Comparison of ENCODE assay signal across 23 cellular contexts in the genomic region with DNA sequence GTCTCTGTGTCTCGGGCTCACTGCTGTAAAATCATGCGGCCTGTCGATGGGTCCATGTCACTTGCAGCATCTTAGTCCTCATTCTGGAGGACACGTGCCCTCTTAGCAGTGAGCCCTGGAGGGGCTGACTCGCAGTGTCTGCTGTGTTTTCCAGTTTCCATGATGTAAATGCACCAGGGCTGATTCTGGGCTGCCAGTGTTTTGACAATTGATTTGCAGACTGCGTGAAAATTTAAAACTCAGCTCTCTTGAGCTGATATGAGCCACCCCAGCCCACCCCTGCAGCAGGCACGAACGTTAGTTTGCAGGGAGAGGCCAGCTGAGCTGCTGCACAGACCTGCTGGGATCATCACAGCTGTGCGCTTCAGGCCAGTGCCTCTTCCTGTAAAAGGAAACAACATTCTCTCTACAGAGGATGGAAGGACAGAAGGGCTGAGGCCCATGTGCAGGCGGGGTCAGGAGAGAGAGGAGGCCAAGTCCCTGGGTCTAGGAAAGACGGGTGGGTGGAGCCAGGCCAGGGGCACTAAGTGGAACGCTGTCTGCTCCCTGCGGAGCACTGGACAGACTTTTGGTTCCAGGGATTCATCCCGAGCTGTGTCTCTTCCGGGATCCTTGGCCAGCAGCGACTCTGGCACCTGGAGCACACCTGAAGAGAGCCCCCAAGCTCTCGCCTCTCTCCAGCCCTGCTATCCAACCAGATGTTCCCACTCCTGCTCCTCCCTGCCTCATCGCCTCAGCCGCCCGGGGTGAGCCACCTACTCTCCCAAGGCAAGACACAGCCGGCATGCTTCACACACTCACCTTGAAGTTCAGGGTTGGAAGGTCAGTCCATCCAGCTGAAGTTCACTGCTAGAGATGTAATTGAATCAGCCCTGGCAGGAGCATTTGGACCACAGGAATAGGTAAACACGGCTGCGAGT. TPM values are rescaled to one million over a fixed set of nuclear protein-coding genes. Genes with fewer than 3 reads are reported as not detected.
A peak's percentile ranks its signal among the peaks of the same experiment; 100 is the strongest.
DNase-seq lines count a peak whose midpoint lies in the region; ATAC-seq and TF ChIP-seq lines count a peak whose summit lies in the region.
"Had no signal": no experiment of that assay in that cellular context is flagged by ENCODE, and none has a peak within 500 bp of the region (broad histone marks: within the 10 kb centered on the region; RNA-seq: fewer than 3 reads in every experiment).

No MANE protein-coding gene starts in this region.

- H3K9ac ChIP-seq in NT2/D1 (ENCODE audit: insufficient read length, low read depth) (peak overlapping the region; percentile 15), trophoblast cell (ENCODE audit: low read length) (no peak overlapping the region)
- H3K9ac ChIP-seq: KMS-11, SK-N-SH had no signal

- no peak overlapping the region for H4K8ac ChIP-seq in trophoblast cell (ENCODE audit: low read depth, low read length)

- CTCF ChIA-PET in activated naive CD4-positive, alpha-beta T cell treated with anti-CD3 and anti-CD28 coated beads, Interleukin-2, amount 10 ng/mL, durations not matched to agents 7 days and 5 days (lab: Charles Lee), result interaction anchor here (1.1 kb wide), 2 partner anchors 72 to 142 kb away, joined by 3 read pairs; no protein-coding TSS in a partner anchor

- peaks cover 8% of the 10 kb centered on the region for H3K27me3 Mint-ChIP-seq in activated naive CD4-positive, alpha-beta T cell treated with anti-CD3 and anti-CD28 coated beads, Interleukin-2, amount 10 ng/mL, durations not matched to agents 7 days and 5 days
- H3K27me3 Mint-ChIP-seq in activated T-cell treated with anti-CD3 and anti-CD28 coated beads, Interleukin-2, amount 50 U/mL, for 72 hours (ENCODE audit: low read depth), result no peaks in the 10 kb centered on the region
- H3K27me3 Mint-ChIP-seq: CD8-positive, alpha-beta memory T cell had no signal

- no peak for ATAC-seq in activated T-cell treated with anti-CD3 and anti-CD28 coated beads, Interleukin-2, amount 50 U/mL, for 72 hours (replicated peaks in 1 of 2)

- no peak for TF ChIP-seq CTCF in GM20000 (IDR thresholded peaks at IDR 0.05; ENCODE audit: extremely low read depth, missing control alignments)

- H3K4me2 ChIP-seq in trophoblast cell (ENCODE audit: low read length), result no peak overlapping the region
- H3K4me2 ChIP-seq: KMS-11, SK-N-SH had no signal

- peaks cover 51% of the 10 kb centered on the region for H3K4me1 Mint-ChIP-seq in activated naive CD4-positive, alpha-beta T cell treated with anti-CD3 and anti-CD28 coated beads, Interleukin-2, amount 10 ng/mL, durations not matched to agents 7 days and 5 days
- H3K4me1 Mint-ChIP-seq in activated T-cell treated with anti-CD3 and anti-CD28 coated beads, Interleukin-2, amount 50 U/mL, for 72 hours (ENCODE audit: low read depth), result peaks cover 62% of the 10 kb centered on the region

- no peak overlapping the region for H3K4me3 Mint-ChIP-seq in activated naive CD4-positive, alpha-beta T cell treated with anti-CD3 and anti-CD28 coated beads, Interleukin-2, amount 10 ng/mL, durations not matched to agents 7 days and 5 days
- H3K4me3 Mint-ChIP-seq in activated T-cell treated with anti-CD3 and anti-CD28 coated beads, Interleukin-2, amount 50 U/mL, for 72 hours, result no peak overlapping the region
- H3K4me3 Mint-ChIP-seq: CD8-positive, alpha-beta memory T cell; neural crest cell had no signal

- H3K27me3 ChIP-seq in NT2/D1 (ENCODE audit: insufficient read depth, insufficient read length), result no peaks in the 10 kb centered on the region
- no peaks in the 10 kb centered on the region for H3K27me3 ChIP-seq in thymus (ENCODE audit: control insufficient read depth, insufficient read depth)
- H3K27me3 ChIP-seq in trophoblast cell (ENCODE audit: insufficient read depth, low read length), result no peaks in the 10 kb centered on the region
- H3K27me3 ChIP-seq: breast epithelium, suprapubic skin had no signal

- H3K27ac ChIP-seq in thymus (ENCODE audit: low read depth) (peak overlapping the region; percentile 11), trophoblast cell (ENCODE audit: low read depth, low read length) (no peak overlapping the region)
- H3K27ac ChIP-seq: breast epithelium, epithelial cell of prostate, KMS-11, suprapubic skin had no signal

- 52% methylated on average over 23 of the region's 23 CpGs for WGBS in thymus
- no CpG with 5 or more reads among the region's 23 CpGs for WGBS in trophoblast cell (ENCODE audit: extremely low coverage, insufficient coverage, insufficient read length)

- H3K4me3 ChIP-seq in NT2/D1 (ENCODE audit: insufficient read length, low read depth), result no peak overlapping the region
- H3K4me3 ChIP-seq in thymus (ENCODE audit: low read length), result no peak overlapping the region
- H3K4me3 ChIP-seq in trophoblast cell (ENCODE audit: low read depth, low read length), result no peak overlapping the region
- H3K4me3 ChIP-seq: breast epithelium, suprapubic skin had no signal

- no peak overlapping the region for H2AK5ac ChIP-seq in trophoblast cell (ENCODE audit: low read length)

- H3K79me2 ChIP-seq in trophoblast cell (ENCODE audit: control insufficient read depth, insufficient read depth, low read length, poor library complexity), result no peaks in the 10 kb centered on the region

- no peak overlapping the region for H3K27ac Mint-ChIP-seq in activated naive CD4-positive, alpha-beta T cell treated with anti-CD3 and anti-CD28 coated beads, Interleukin-2, amount 10 ng/mL, durations not matched to agents 7 days and 5 days
- H3K27ac Mint-ChIP-seq in activated T-cell treated with anti-CD3 and anti-CD28 coated beads, Interleukin-2, amount 50 U/mL, for 72 hours, result no peak overlapping the region

- H3K36me3 ChIP-seq in NT2/D1 (ENCODE audit: insufficient read depth, insufficient read length, low read length) (no peaks in the 10 kb centered on the region), thymus (ENCODE audit: control insufficient read depth, insufficient read depth) (no peaks in the 10 kb centered on the region), trophoblast cell (ENCODE audit: control insufficient read depth in 1 of 2, insufficient read depth in 2 of 2, low read length in 2 of 2) (no peaks in the 10 kb centered on the region)
- H3K36me3 ChIP-seq: breast epithelium, suprapubic skin had no signal

- H3K9me3 ChIP-seq in NT2/D1 (ENCODE audit: insufficient read depth, low read length) (peaks cover 5% of the 10 kb centered on the region; the same call in 1 of the 2 replicates), thymus (ENCODE audit: control insufficient read depth) (no peaks in the 10 kb centered on the region), trophoblast cell (ENCODE audit: insufficient read depth, low read depth, low read length) (no peaks in the 10 kb centered on the region)
- H3K9me3 ChIP-seq: breast epithelium, SK-N-SH, suprapubic skin had no signal

- H2BK120ac ChIP-seq in trophoblast cell (ENCODE audit: insufficient read depth, low read length, poor library complexity), result no peak overlapping the region

- no peak overlapping the region for H3K4ac ChIP-seq in trophoblast cell (ENCODE audit: low read depth, low read length)

- H2AFZ ChIP-seq in trophoblast cell (ENCODE audit: insufficient read depth, low read length, poor library complexity), result no peak overlapping the region

- H3K36me3 Mint-ChIP-seq in activated naive CD4-positive, alpha-beta T cell treated with anti-CD3 and anti-CD28 coated beads, Interleukin-2, amount 10 ng/mL, durations not matched to agents 7 days and 5 days, result peaks cover 1% of the 10 kb centered on the region
- H3K36me3 Mint-ChIP-seq in activated T-cell treated with anti-CD3 and anti-CD28 coated beads, Interleukin-2, amount 50 U/mL, for 72 hours (ENCODE audit: insufficient read depth in 2 of 2), result no peaks in the 10 kb centered on the region

- no peak overlapping the region for H3K23ac ChIP-seq in trophoblast cell (ENCODE audit: low read length)

- H4K12ac ChIP-seq in trophoblast cell (ENCODE audit: low read depth, low read length), result no peak overlapping the region

- H4K91ac ChIP-seq in trophoblast cell (ENCODE audit: low read depth, low read length), result no peak overlapping the region

- no peak overlapping the region for H3K14ac ChIP-seq in trophoblast cell (ENCODE audit: low read length)

- no peaks in the 10 kb centered on the region for H3K79me1 ChIP-seq in trophoblast cell (ENCODE audit: low read length)

- H2BK12ac ChIP-seq in trophoblast cell (ENCODE audit: low read length), result no peak overlapping the region

- peaks cover 13% of the 10 kb centered on the region for H3K4me1 ChIP-seq in NT2/D1 (ENCODE audit: insufficient read depth, insufficient read length)
- peaks cover 51% of the 10 kb centered on the region for H3K4me1 ChIP-seq in thymus (ENCODE audit: control insufficient read depth, insufficient read depth, low read length)
- H3K4me1 ChIP-seq in trophoblast cell (ENCODE audit: control insufficient read depth in 1 of 2, insufficient read depth in 2 of 2, low read length in 2 of 2), result peaks cover 0 to 2% of the 10 kb centered on the region in 2 experiments
- H3K4me1 ChIP-seq: breast epithelium had no signal

- peak; percentile 14 for DNase-seq in activated naive CD4-positive, alpha-beta T cell treated with anti-CD3 and anti-CD28 coated beads, Interleukin-2, amount 10 ng/mL, durations not matched to agents 7 days and 5 days
- no peak for DNase-seq in activated naive CD4-positive, alpha-beta T cell treated with Interleukin-2 at 50 U/mL for 16 hours
- no peak for DNase-seq in NT2/D1 (ENCODE audit: low read depth, low spot score)
- DNase-seq in lung microvascular endothelial cell (ENCODE audit: low read depth in 2 of 2), result peak; percentile 14 to 64
- no peak for DNase-seq in GM20000 (ENCODE audit: low spot score)
- DNase-seq in activated T-cell treated with anti-CD3 and anti-CD28 coated beads, Interleukin-2, amount 50 U/mL, for 72 hours, result no peak
- DNase-seq in trophoblast cell, result no peak
- DNase-seq: activated CD4-positive, CD25-positive, alpha-beta regulatory T cell treated with anti-CD3 and anti-CD28 coated beads, Interleukin-2, amount 50 U/mL, for 72 hours; CD8-positive, alpha-beta memory T cell; dermis blood vessel endothelial cell; foreskin fibroblast; hypothalamus; mesendoderm; NCI-H774; SK-N-SH; stimulated activated CD4-positive, alpha-beta T cell treated with anti-CD3 and anti-CD28 coated beads, Interleukin-12 subunit alpha, Interleukin-12 subunit beta, amount 100 ng/mL, for 4 hours had no signal

- H3K9me3 Mint-ChIP-seq in activated naive CD4-positive, alpha-beta T cell treated with anti-CD3 and anti-CD28 coated beads, Interleukin-2, amount 10 ng/mL, durations not matched to agents 7 days and 5 days, result no peaks in the 10 kb centered on the region
- H3K9me3 Mint-ChIP-seq in activated T-cell treated with anti-CD3 and anti-CD28 coated beads, Interleukin-2, amount 50 U/mL, for 72 hours, result no peaks in the 10 kb centered on the region
- H3K9me3 Mint-ChIP-seq: CD8-positive, alpha-beta memory T cell; neural crest cell had no signal

- no peak overlapping the region for H2BK5ac ChIP-seq in trophoblast cell (ENCODE audit: low read depth, low read length, poor library complexity)

- no peak overlapping the region for H3K18ac ChIP-seq in trophoblast cell (ENCODE audit: low read length)

RNA-seq across cellular contexts. Expression of a gene that starts 42.5 kb away (rescaled TPM):
- not detected in 2 replicates for total RNA-seq in lung microvascular endothelial cell
- polyA plus RNA-seq in thymus, result 2.4 TPM
- total RNA-seq in activated T-cell treated with anti-CD3 and anti-CD28 coated beads, Interleukin-2, amount 50 U/mL, for 72 hours, result under 1 TPM; 0.19 to 0.36 TPM
- polyA plus RNA-seq in trophoblast cell (2013), result 0.12 and 0.17 TPM in 2 replicates
- total RNA-seq: CD8-positive, alpha-beta memory T cell; dermis blood vessel endothelial cell had no signal
- polyA plus RNA-seq: CD8-positive, alpha-beta memory T cell had no signal

RNA-seq across cellular contexts. Expression of a gene that starts 49.9 kb away (rescaled TPM):
- total RNA-seq in lung microvascular endothelial cell, result not detected in 2 replicates
- polyA plus RNA-seq in thymus, result 14.9 TPM
- 10 to 100 TPM; 54.5 to 57.4 TPM for total RNA-seq in activated T-cell treated with anti-CD3 and anti-CD28 coated beads, Interleukin-2, amount 50 U/mL, for 72 hours
- 0.01 TPM in 1 of 2 replicates, not detected in the other for polyA plus RNA-seq in trophoblast cell (2013)
- total RNA-seq: dermis blood vessel endothelial cell, neural crest cell had no signal
- polyA plus RNA-seq: keratinocyte, SK-N-SH had no signal

RNA-seq across cellular contexts. Expression of a gene that starts 57.7 kb away (rescaled TPM):
- total RNA-seq in lung microvascular endothelial cell, result not detected in 2 replicates
- 1.1 TPM for polyA plus RNA-seq in thymus
- total RNA-seq in activated T-cell treated with anti-CD3 and anti-CD28 coated beads, Interleukin-2, amount 50 U/mL, for 72 hours, result 10 to 100 TPM; 57.1 to 91.9 TPM
- 0.08 and 0.18 TPM in 2 replicates for polyA plus RNA-seq in trophoblast cell (2013)
- total RNA-seq: dermis blood vessel endothelial cell, neural crest cell had no signal
- polyA plus RNA-seq: keratinocyte, SK-N-SH had no signal

Comparison
In these comparisons a context has a peak if more than half of its experiments do, and no peak if none do; other contexts are left out.
1. DNase-seq: peak in activated naive CD4-positive, alpha-beta T cell treated with anti-CD3 and anti-CD28 coated beads, Interleukin-2, amount 10 ng/mL, durations not matched to agents 7 days and 5 days (single experiment) and lung microvascular endothelial cell (2 of 2); none in activated naive CD4-positive, alpha-beta T cell treated with Interleukin-2 at 50 U/mL for 16 hours (single experiment), NT2/D1 (single experiment), GM20000 (single experiment), activated T-cell treated with anti-CD3 and anti-CD28 coated beads, Interleukin-2, amount 50 U/mL, for 72 hours (0 of 2) and trophoblast cell (0 of 2).
2. RNA of a gene that starts 49.9 kb away (total RNA-seq): 54.5 to 57.4 TPM in activated T-cell treated with anti-CD3 and anti-CD28 coated beads, Interleukin-2, amount 50 U/mL, for 72 hours; not detected in lung microvascular endothelial cell; every median in the first group is over 10 times any median in the second.
3. RNA of a gene that starts 57.7 kb away (total RNA-seq): 57.1 to 91.9 TPM in activated T-cell treated with anti-CD3 and anti-CD28 coated beads, Interleukin-2, amount 50 U/mL, for 72 hours; not detected in lung microvascular endothelial cell; every median in the first group is over 10 times any median in the second.